In genomic region chr1:35807614-35808375, GRCh38 we compare ENCODE assay signal across 8 cellular contexts. TPM values are rescaled to one million over a fixed set of nuclear protein-coding genes. Genes with fewer than 3 reads are reported as not detected.
DNase-seq lines count a peak whose midpoint lies in the region; ATAC-seq and TF ChIP-seq lines count a peak whose summit lies in the region.

Gene AGO4, plus strand, starts transcription at chr1:35808016. Its CDS starts 401 bp downstream, at chr1:35808417.

- no peaks in the 10 kb centered on the region for H4K20me1 ChIP-seq in SU-DHL-6 (ENCODE audit: low read depth, low read length)

- no peaks in the 10 kb centered on the region for H3K9me3 ChIP-seq in SU-DHL-6 (ENCODE audit: insufficient read depth, low read length)
- no peaks in the 10 kb centered on the region for H3K9me3 ChIP-seq in right cardiac atrium (ENCODE audit: control insufficient read depth, low read length)
- no peaks in the 10 kb centered on the region for H3K9me3 ChIP-seq in parathyroid adenoma (ENCODE audit: control insufficient read depth, low read length)

- H3K4me3 ChIP-seq in SU-DHL-6 (ENCODE audit: insufficient read depth, low read length, poor library complexity, severe bottlenecking) (peak within 1 kb of the TSS; percentile 77), astrocyte of the spinal cord (ENCODE audit: low read depth, low read length) (peak within 1 kb of the TSS; percentile 74), right cardiac atrium (ENCODE audit: low read length) (peak within 1 kb of the TSS; percentile 97), parathyroid adenoma (ENCODE audit: low read depth, low read length) (peak within 1 kb of the TSS; percentile 76)

- H3K4me2 ChIP-seq in SU-DHL-6 (ENCODE audit: low read depth, low read length, poor library complexity, severe bottlenecking) (peak within 1 kb of the TSS; percentile 85), parathyroid adenoma (ENCODE audit: low read length) (peak within 1 kb of the TSS; percentile 72)

- H2AFZ ChIP-seq in SU-DHL-6 (ENCODE audit: low read depth, low read length, severe bottlenecking) (peak within 1 kb of the TSS; percentile 92), parathyroid adenoma (peak within 1 kb of the TSS; percentile 78)

- no peaks in the 10 kb centered on the region for H3K79me2 ChIP-seq in SU-DHL-6 (ENCODE audit: insufficient read depth, low read length)
- peaks cover 5% of the 10 kb centered on the region for H3K79me2 ChIP-seq in parathyroid adenoma

- H3K9ac ChIP-seq in SU-DHL-6 (ENCODE audit: low read length), result peak within 1 kb of the TSS; percentile 78
- peak within 1 kb of the TSS; percentile 37 for H3K9ac ChIP-seq in parathyroid adenoma

- peak; percentile 84 to 85 for ATAC-seq in right cardiac atrium
- no peak for ATAC-seq in HG02884 (IDR thresholded peaks at IDR 0.05; ENCODE audit: unreplicated experiment)
- ATAC-seq in GM19324 (IDR thresholded peaks at IDR 0.05; ENCODE audit: low FRiP score, unreplicated experiment), result no peak

- TF ChIP-seq CTCF in SU-DHL-6 (IDR thresholded peaks at IDR 0.05; ENCODE audit: insufficient read depth, low read length, poor library complexity, severe bottlenecking) (no peak), astrocyte of the spinal cord (IDR thresholded peaks at IDR 0.05; ENCODE audit: low read depth, low read length) (no peak), parathyroid adenoma (IDR thresholded peaks at IDR 0.05) (no peak)

- peaks cover 15% of the 10 kb centered on the region for H3F3A ChIP-seq in SU-DHL-6 (ENCODE audit: insufficient read depth)

- in situ Hi-C loops in astrocyte of the spinal cord (cut with HindIII; ENCODE audit: low sequenced_read_pairs), result no loop called here

- intact Hi-C loops in right cardiac atrium (cut with DNase I), result no loop called here

- H3K9me2 ChIP-seq in SU-DHL-6 (replicated peaks; ENCODE audit: insufficient read depth, low read length), result no peaks in the 10 kb centered on the region

- peak; percentile 82 for DNase-seq in ELF-1 (ENCODE audit: low read depth, low spot score)
- peak; percentile 13 for DNase-seq in HPDE6-E6E7 (ENCODE audit: extremely low spot score)
- peak; percentile 18 for DNase-seq in astrocyte of the spinal cord (ENCODE audit: low read depth, low spot score)
- peak; percentile 65 to 89 (median 88) for DNase-seq in right cardiac atrium

- H3K27ac ChIP-seq in SU-DHL-6 (ENCODE audit: low read depth, low read length), result no peak within 1 kb of the TSS
- H3K27ac ChIP-seq in right cardiac atrium (ENCODE audit: low read length), result peak within 1 kb of the TSS; percentile 53
- H3K27ac ChIP-seq in parathyroid adenoma, result peak within 1 kb of the TSS; percentile 44

- under 1% methylated on average over 94 of the region's 94 CpGs for whole genome bisulfite sequencing in right cardiac atrium

- H3K36me3 ChIP-seq in SU-DHL-6 (ENCODE audit: low read length), result no peaks in the 10 kb centered on the region
- H3K36me3 ChIP-seq in parathyroid adenoma (ENCODE audit: control insufficient read depth, insufficient read depth, low read length), result no peaks in the 10 kb centered on the region

- H3K4me1 ChIP-seq in right cardiac atrium (ENCODE audit: control insufficient read depth, insufficient read depth, low read length) (no peaks in the 10 kb centered on the region), parathyroid adenoma (peaks cover 3% of the 10 kb centered on the region)

- no peaks in the 10 kb centered on the region for H3K27me3 ChIP-seq in SU-DHL-6 (ENCODE audit: low read length)
- H3K27me3 ChIP-seq in right cardiac atrium (ENCODE audit: control insufficient read depth, insufficient read depth), result no peaks in the 10 kb centered on the region
- H3K27me3 ChIP-seq in parathyroid adenoma (ENCODE audit: control insufficient read depth, insufficient read depth, low read length), result no peaks in the 10 kb centered on the region

RNA-seq across cellular contexts. Expression of gene AGO4, which starts in this region (rescaled TPM):
- total RNA-seq in right cardiac atrium, result 10 to 100 TPM; 17.5 to 22.9 (median 20.0) TPM
- polyA plus RNA-seq in right cardiac atrium, result 8.5 TPM

Comparison
In these comparisons a context has a peak if more than half of its experiments do, and no peak if none do; other contexts are left out.
1. DNase-seq: peak in every context shown above with its lines; median percentile 88 in right cardiac atrium; 82 in ELF-1; 18 in astrocyte of the spinal cord; 13 in HPDE6-E6E7.
2. ATAC-seq: peak in right cardiac atrium (2 of 2); none in HG02884 (single experiment) and GM19324 (single experiment).
3. Peak in every context shown above with its lines, with median percentiles within 50 percentile points of each other: H3K4me3 ChIP-seq.